In genomic region chr3:25962255-25962654, GRCh38 we compare ENCODE assay signal across 14 cellular contexts.
DNase-seq lines count a peak whose midpoint lies in the region; ATAC-seq, FAIRE-seq and TF ChIP-seq lines count a peak whose summit lies in the region.
"Had no signal": no experiment of that assay in that cellular context is flagged by ENCODE, and none has a peak within 500 bp of the region (broad histone marks: within the 10 kb centered on the region; RNA-seq: fewer than 3 reads in every experiment).

No MANE protein-coding gene starts in this region.

- intact Hi-C loops in GM12878 (cut with micrococcal nuclease; ENCODE audit: unreplicated experiment): no loop called here

- no peaks in the 10 kb centered on the region for H4K20me1 ChIP-seq in DND-41 (ENCODE audit: insufficient read depth, low read length)
- H4K20me1 ChIP-seq in GM12878 (ENCODE audit: control insufficient read depth, insufficient read depth): no peaks in the 10 kb centered on the region

- H3K9me3 Mint-ChIP-seq in activated T-helper 17 cell treated with anti-CD3 and anti-CD28 coated beads, Interleukin-2, amount 50 U/mL, for 72 hours: no peaks in the 10 kb centered on the region
- H3K9me3 Mint-ChIP-seq: activated T-cell treated with anti-CD3 and anti-CD28 coated beads, Interleukin-2, amount 50 U/mL, for 4 hours; stimulated activated naive CD8-positive, alpha-beta T cell treated with anti-CD3 and anti-CD28 coated beads, Interleukin-15, Interleukin-2, amounts not matched to agents 100 ng/mL and 50 ng/mL, for 24 hours had no signal

- TF ChIP-seq CTCF in DND-41 (IDR thresholded peaks at IDR 0.05; ENCODE audit: borderline replicate concordance, extremely low read depth, low read length, poor library complexity, severe bottlenecking) (peak; percentile 15), GM12878 (IDR thresholded peaks at IDR 0.05 in 2 of 3, conservative IDR thresholded peaks at IDR 0.05 in 1 of 3; ENCODE audit: control insufficient read depth in 2 of 3, extremely low read depth in 1 of 3, insufficient read depth in 1 of 3, low read depth in 3 of 3, low read length in 3 of 3) (0 out of 6 replicates have a peak, but pooled peaks of 1 of the 3 experiments have one; percentile 4), liver (IDR thresholded peaks at IDR 0.05; ENCODE audit: low read depth, low read length, missing input control) (peak; percentile 8), gastroesophageal sphincter (IDR thresholded peaks at IDR 0.05) (no peak)

- no peaks in the 10 kb centered on the region for H3K27me3 Mint-ChIP-seq in activated T-helper 17 cell treated with anti-CD3 and anti-CD28 coated beads, Interleukin-2, amount 50 U/mL, for 72 hours
- H3K27me3 Mint-ChIP-seq: stimulated activated naive CD8-positive, alpha-beta T cell treated with anti-CD3 and anti-CD28 coated beads, Interleukin-15, Interleukin-2, amounts not matched to agents 100 ng/mL and 50 ng/mL, for 24 hours had no signal

- no peak for FAIRE-seq in GM12878 (lab: Jason Lieb, UNC)
- FAIRE-seq: GM12891 had no signal

- 0 out of 2 replicates have a peak, but pooled peaks have one; percentile 10 for TF ChIP-seq RAD21 in GM12878 (IDR thresholded peaks at IDR 0.05; ENCODE audit: insufficient read depth, low read depth, low read length)
- TF ChIP-seq RAD21 in liver (IDR thresholded peaks at IDR 0.05): peak in 1 of 2 donors; percentile 15

- in situ Hi-C loops in GM12878 (cut with MboI): no loop called here

- no peaks in the 10 kb centered on the region for H3K36me3 Mint-ChIP-seq in activated T-helper 17 cell treated with anti-CD3 and anti-CD28 coated beads, Interleukin-2, amount 50 U/mL, for 72 hours (ENCODE audit: low read depth)

- WGBS in GM12878 (ENCODE audit: insufficient coverage, insufficient replicate concordance, low lambda C conversion rate, missing lambda C conversion rate): 42% methylated on average over 3 of the region's 4 CpGs
- 41% methylated on average over 4 of the region's 4 CpGs for WGBS in liver
- 77 to 80% methylated on average over 2 to 4 of the region's 4 CpGs for WGBS in gastroesophageal sphincter (ENCODE audit: low coverage in 1 of 2), 2 donors

- no peaks in the 10 kb centered on the region for H3K36me3 ChIP-seq in DND-41 (ENCODE audit: insufficient read depth, low read length)
- no peaks in the 10 kb centered on the region for H3K36me3 ChIP-seq in GM12878 (ENCODE audit: control insufficient read depth in 2 of 2, insufficient read depth in 2 of 2, low read length in 1 of 2)
- H3K36me3 ChIP-seq in liver (ENCODE audit: control insufficient read depth in 4 of 4, insufficient read depth in 3 of 4, low read depth in 1 of 4, low read length in 3 of 4): no peaks in the 10 kb centered on the region
- no peaks in the 10 kb centered on the region for H3K36me3 ChIP-seq in gastroesophageal sphincter

- H3K4me3 Mint-ChIP-seq in activated T-helper 17 cell treated with anti-CD3 and anti-CD28 coated beads, Interleukin-2, amount 50 U/mL, for 72 hours: no peak overlapping the region
- H3K4me3 Mint-ChIP-seq: activated T-cell treated with anti-CD3 and anti-CD28 coated beads, Interleukin-2, amount 50 U/mL, for 4 hours; stimulated activated naive CD8-positive, alpha-beta T cell treated with anti-CD3 and anti-CD28 coated beads, Interleukin-15, Interleukin-2, amounts not matched to agents 100 ng/mL and 50 ng/mL, for 24 hours had no signal

- CTCF ChIA-PET in GM12878 (lab: Yijun Ruan, JAX): no interaction called here

- no peak overlapping the region for H3K9ac ChIP-seq in DND-41 (ENCODE audit: low read depth, low read length)
- no peak overlapping the region for H3K9ac ChIP-seq in GM12878 (ENCODE audit: control insufficient read depth, insufficient read depth, low read length)
- no peak overlapping the region for H3K9ac ChIP-seq in liver (ENCODE audit: low read depth in 1 of 2, low read length in 2 of 2)

- no TSS peak for BruUV-seq in GM12878 (replicated peaks; lab: Mats Ljungman, UMichigan)

- no peak overlapping the region for H3K27ac ChIP-seq in DND-41 (ENCODE audit: low read length)
- no peak overlapping the region for H3K27ac ChIP-seq in GM12878 (ENCODE audit: control insufficient read depth, insufficient read depth)
- H3K27ac ChIP-seq in liver (ENCODE audit: low read depth in 1 of 2, low read length in 2 of 2): no peak overlapping the region
- H3K27ac ChIP-seq in gastroesophageal sphincter: no peak overlapping the region
- H3K27ac ChIP-seq: psoas muscle, SK-N-MC had no signal

- H3K27ac Mint-ChIP-seq in activated T-helper 17 cell treated with anti-CD3 and anti-CD28 coated beads, Interleukin-2, amount 50 U/mL, for 72 hours: no peak overlapping the region
- H3K27ac Mint-ChIP-seq: stimulated activated naive CD8-positive, alpha-beta T cell treated with anti-CD3 and anti-CD28 coated beads, Interleukin-15, Interleukin-2, amounts not matched to agents 100 ng/mL and 50 ng/mL, for 24 hours had no signal

- SMC1A ChIA-PET in GM12878 (lab: Charles Lee; ENCODE audit: uncharacterized antibody, unreplicated experiment): no interaction called here

- TF ChIP-seq EP300 in GM12878 (IDR thresholded peaks at IDR 0.05; ENCODE audit: borderline replicate concordance in 1 of 2, control insufficient read depth in 1 of 2, low read depth in 2 of 2, low read length in 2 of 2): no peak
- TF ChIP-seq EP300 in gastroesophageal sphincter (IDR thresholded peaks at IDR 0.05): no peak

- no peak for ATAC-seq in DND-41 (ENCODE audit: insufficient read depth, low read depth)
- no peak for ATAC-seq in GM12878
- no peak for ATAC-seq in activated T-helper 17 cell treated with anti-CD3 and anti-CD28 coated beads, Interleukin-2, amount 50 U/mL, for 72 hours (replicated peaks)
- ATAC-seq in gastroesophageal sphincter: no peak
- ATAC-seq: activated T-cell treated with anti-CD3 and anti-CD28 coated beads, Interleukin-2, amount 50 U/mL, for 4 hours; psoas muscle had no signal

- TF ChIP-seq POLR2A in GM12878 (IDR thresholded peaks at IDR 0.05; ENCODE audit: low read depth, low read length): no peak
- TF ChIP-seq POLR2A in gastroesophageal sphincter (IDR thresholded peaks at IDR 0.05): no peak

- H3K27me3 ChIP-seq in DND-41 (ENCODE audit: insufficient read depth, low read length, poor library complexity): no peaks in the 10 kb centered on the region
- H3K27me3 ChIP-seq in GM12878 (replicated peaks in 1 of 2; ENCODE audit: control insufficient read depth in 2 of 2, insufficient read depth in 2 of 2, low read length in 1 of 2): no peaks in the 10 kb centered on the region
- peaks cover 0 to 4% (median 0%) of the 10 kb centered on the region in 4 donors for H3K27me3 ChIP-seq in liver (ENCODE audit: control insufficient read depth in 4 of 4, insufficient read depth in 4 of 4, low read length in 3 of 4)
- no peaks in the 10 kb centered on the region for H3K27me3 ChIP-seq in gastroesophageal sphincter

- no peaks in the 10 kb centered on the region for H3K9me3 ChIP-seq in DND-41 (ENCODE audit: insufficient read depth, low read length, severe bottlenecking)
- no peaks in the 10 kb centered on the region for H3K9me3 ChIP-seq in GM12878 (replicated peaks; ENCODE audit: control insufficient read depth, insufficient read depth, low read length)
- no peaks in the 10 kb centered on the region for H3K9me3 ChIP-seq in liver (ENCODE audit: control insufficient read depth in 4 of 4, low read length in 3 of 4)
- H3K9me3 ChIP-seq in gastroesophageal sphincter: no peaks in the 10 kb centered on the region
- H3K9me3 ChIP-seq: psoas muscle had no signal

- no peaks in the 10 kb centered on the region for H3K4me1 Mint-ChIP-seq in activated T-helper 17 cell treated with anti-CD3 and anti-CD28 coated beads, Interleukin-2, amount 50 U/mL, for 72 hours

- RAD21 ChIA-PET in GM12878 (lab: Charles Lee; ENCODE audit: unreplicated experiment): no interaction called here

- H3K4me2 ChIP-seq in DND-41 (ENCODE audit: insufficient read depth, low read length) (no peak overlapping the region), GM12878 (ENCODE audit: control insufficient read depth, insufficient read depth) (no peak overlapping the region)

- no peaks in the 10 kb centered on the region for H3K4me1 ChIP-seq in DND-41 (ENCODE audit: insufficient read depth, low read length)
- no peaks in the 10 kb centered on the region for H3K4me1 ChIP-seq in GM12878 (ENCODE audit: control insufficient read depth, insufficient read depth, low read length)
- H3K4me1 ChIP-seq in liver (ENCODE audit: control insufficient read depth in 4 of 4, insufficient read depth in 4 of 4, low read length in 3 of 4): no peaks in the 10 kb centered on the region
- H3K4me1 ChIP-seq in gastroesophageal sphincter: no peaks in the 10 kb centered on the region
- H3K4me1 ChIP-seq: psoas muscle had no signal

- no peaks in the 10 kb centered on the region for H3K79me2 ChIP-seq in DND-41 (ENCODE audit: insufficient read depth, low read length)
- H3K79me2 ChIP-seq in GM12878 (ENCODE audit: control insufficient read depth, insufficient read depth, low read length): no peaks in the 10 kb centered on the region

- no peak overlapping the region for H2AFZ ChIP-seq in DND-41 (ENCODE audit: low read depth, low read length)
- H2AFZ ChIP-seq in GM12878 (ENCODE audit: control insufficient read depth, low read depth, low read length): no peak overlapping the region

- H3K4me3 ChIP-seq in DND-41 (ENCODE audit: low read depth in 1 of 2, low read length in 2 of 2) (no peak overlapping the region), GM12878 (no peak overlapping the region), liver (ENCODE audit: low read depth in 1 of 3, low read length in 3 of 3) (no peak overlapping the region), gastroesophageal sphincter (no peak overlapping the region)
- H3K4me3 ChIP-seq: psoas muscle, SK-N-MC had no signal

- no peak for DNase-seq in DND-41
- DNase-seq in HPDE6-E6E7 (ENCODE audit: extremely low spot score): peak; percentile 0
- no peak for DNase-seq in GM12878 (ENCODE audit: low read depth, low spot score)
- DNase-seq in NCI-H446 treated with DMSO at 0.1 percent for 48 hours (lab: John Stamatoyannopoulos, UW): no peak
- DNase-seq: activated T-cell treated with anti-CD3 and anti-CD28 coated beads, Interleukin-2, amount 50 U/mL, for 4 hours; effector memory CD4-positive, alpha-beta T cell; psoas muscle; stimulated activated CD4-positive, alpha-beta T cell treated with anti-CD3 and anti-CD28 coated beads, Interleukin-4, amount 100 ng/mL, for 1 hour had no signal

- POLR2A ChIA-PET in GM12878 (lab: Charles Lee): no interaction called here

TF ChIP-seq in GM12878, 131 proteins besides CTCF, POLR2A, EP300 and RAD21 (continues in another document):
- TF ChIP-seq EGR1 (IDR thresholded peaks at IDR 0.05; ENCODE audit: borderline replicate concordance in 1 of 2, low read depth in 2 of 2, low read length in 2 of 2) (no peak), FOXK2 (IDR thresholded peaks at IDR 0.05) (no peak), CREM (IDR thresholded peaks at IDR 0.05; ENCODE audit: low read depth) (no peak)

TF ChIP-seq in liver, 16 proteins besides CTCF, POLR2A, EP300 and RAD21 (continues in another document):
- TF ChIP-seq EGR1 (IDR thresholded peaks at IDR 0.05; ENCODE audit: low read depth in 2 of 2) (no peak), JUND (IDR thresholded peaks at IDR 0.05) (no peak), RXRA (IDR thresholded peaks at IDR 0.05) (no peak), MAX (IDR thresholded peaks at IDR 0.05) (no peak), FOXA1 (IDR thresholded peaks at IDR 0.05) (no peak)

Comparison
In these comparisons a context has a peak if more than half of its experiments do, and no peak if none do; other contexts are left out.
1. CTCF ChIP-seq: peak in DND-41 (single experiment) and liver (single experiment); none in gastroesophageal sphincter (0 of 4).